Comparison of ENCODE assay signal across 2 cellular contexts in the genomic region with DNA sequence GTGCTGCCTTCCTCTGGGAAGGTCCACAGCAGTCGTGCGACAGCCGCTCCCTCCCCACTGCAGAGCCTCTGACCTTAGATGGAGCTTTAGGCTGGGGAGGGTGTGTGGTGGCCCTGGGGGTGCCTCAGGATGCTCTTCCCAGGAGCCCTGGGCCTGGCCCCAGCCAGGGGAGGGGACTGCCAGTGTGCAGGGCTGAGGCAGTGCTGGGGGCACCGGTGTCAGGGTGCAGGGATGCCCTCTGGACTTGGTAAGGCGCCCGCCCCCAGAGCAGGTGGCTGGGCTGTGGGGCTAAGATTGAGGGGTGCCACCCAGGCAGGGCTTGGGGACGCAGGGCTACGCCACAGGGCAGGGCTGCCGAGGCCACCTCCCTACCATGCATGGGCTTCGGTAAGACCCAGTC. TPM values are rescaled to one million over a fixed set of nuclear protein-coding genes. Genes with fewer than 3 reads are reported as not detected.
"Had no signal": no experiment of that assay in that cellular context is flagged by ENCODE, and none has a peak within 500 bp of the region (broad histone marks: within the 10 kb centered on the region; RNA-seq: fewer than 3 reads in every experiment).

No MANE protein-coding gene starts in this region.

RNA-seq across cellular contexts. Expression of a gene that starts 13.9 kb away (rescaled TPM):
- total RNA-seq: endothelial cell of umbilical vein, lung microvascular endothelial cell had no signal
- polyA plus RNA-seq: endothelial cell of umbilical vein had no signal
